Comparison of ENCODE assay signal across 24 cellular contexts in the genomic region with DNA sequence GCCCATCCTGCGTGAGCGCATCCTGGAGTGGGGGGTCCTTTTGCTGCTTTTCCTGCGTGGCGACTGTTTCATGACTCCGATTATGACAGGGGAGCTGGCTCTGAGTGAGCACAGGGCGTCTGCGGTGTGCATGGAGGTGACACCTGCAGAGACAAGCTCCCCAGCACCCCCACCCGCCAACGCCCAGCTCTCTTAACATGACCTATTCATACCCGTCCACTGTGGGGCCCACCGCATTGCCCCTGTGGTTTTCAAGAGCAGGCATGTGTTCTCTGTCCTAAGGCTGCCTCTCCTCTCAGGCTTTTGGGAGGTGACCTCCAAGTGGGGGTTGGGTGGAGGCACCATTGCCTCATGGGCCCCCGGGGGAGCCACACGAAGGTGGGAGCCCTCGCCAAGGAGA.
A peak's percentile ranks its signal among the peaks of the same experiment; 100 is the strongest.
DNase-seq lines count a peak whose midpoint lies in the region; ATAC-seq and TF ChIP-seq lines count a peak whose summit lies in the region.
"Had no signal": no experiment of that assay in that cellular context is flagged by ENCODE, and none has a peak within 500 bp of the region (broad histone marks: within the 10 kb centered on the region; RNA-seq: fewer than 3 reads in every experiment).

No MANE protein-coding gene starts in this region.

- no peak for TF ChIP-seq CTCF in IMR-90 (conservative IDR thresholded peaks at IDR 0.05; ENCODE audit: low read depth, low read length)
- TF ChIP-seq CTCF in coronary artery (IDR thresholded peaks at IDR 0.05) = no peak
- no peak for TF ChIP-seq CTCF in type B pancreatic cell (conservative IDR thresholded peaks at IDR 0.05)

- ATAC-seq in IMR-90 (ENCODE audit: low read depth) = no peak
- no peak for ATAC-seq in left lobe of liver
- ATAC-seq in GM21526 (IDR thresholded peaks at IDR 0.05; ENCODE audit: low FRiP score, unreplicated experiment) = no peak
- ATAC-seq in HG03097 (IDR thresholded peaks at IDR 0.05; ENCODE audit: low FRiP score, unreplicated experiment) = no peak
- ATAC-seq: GM12878 had no signal

- no peak overlapping the region for H2BK20ac ChIP-seq in IMR-90 (ENCODE audit: low read depth, low read length)

- H3K9ac ChIP-seq in IMR-90 (ENCODE audit: low read depth, low read length) = no peak overlapping the region

- H3K9me3 ChIP-seq in IMR-90 (ENCODE audit: control insufficient read depth, insufficient read depth, low read length) = peaks cover 55% of the 10 kb centered on the region
- H3K9me3 ChIP-seq: MG63 had no signal

- H4K8ac ChIP-seq in IMR-90 (ENCODE audit: low read depth in 2 of 2, low read length in 2 of 2) = no peak overlapping the region

- H3K18ac ChIP-seq in IMR-90 (ENCODE audit: low read depth, low read length) = no peak overlapping the region

- in situ Hi-C loops in IMR-90 (cut with MboI; ENCODE audit: low sequenced_read_pairs) = no loop called here

- H3K4me1 Mint-ChIP-seq in type B pancreatic cell (ENCODE audit: unreplicated experiment) = no peaks in the 10 kb centered on the region
- H3K4me1 Mint-ChIP-seq: CD8-positive, alpha-beta memory T cell had no signal

- H3K9me1 ChIP-seq in IMR-90 (ENCODE audit: insufficient read depth, low read length) = no peaks in the 10 kb centered on the region

- no peak overlapping the region for H2BK5ac ChIP-seq in IMR-90 (ENCODE audit: low read depth, low read length, poor library complexity, severe bottlenecking)

- H4K20me1 ChIP-seq in IMR-90 (ENCODE audit: insufficient read depth, low read length) = no peaks in the 10 kb centered on the region

- no peak for TF ChIP-seq RAD21 in IMR-90 (IDR thresholded peaks at IDR 0.05; ENCODE audit: low read length)

- POLR2A ChIA-PET in IMR-90 (lab: Charles Lee; ENCODE audit: unreplicated experiment) = no interaction called here

- H4K91ac ChIP-seq in IMR-90 (ENCODE audit: insufficient read depth, low read depth, low read length) = no peak overlapping the region

- no peaks in the 10 kb centered on the region for H3K79me1 ChIP-seq in IMR-90 (ENCODE audit: low read depth in 1 of 2, low read length in 2 of 2)

- intact Hi-C loops in IMR-90 (cut with micrococcal nuclease) = no loop called here

- H3K4me3 Mint-ChIP-seq in type B pancreatic cell = no peak overlapping the region
- H3K4me3 Mint-ChIP-seq: CD8-positive, alpha-beta memory T cell had no signal

- H3K27me3 Mint-ChIP-seq in type B pancreatic cell = peaks cover 4% of the 10 kb centered on the region

- H3K9me3 Mint-ChIP-seq in type B pancreatic cell = no peaks in the 10 kb centered on the region

- H4K5ac ChIP-seq in IMR-90 (ENCODE audit: low read depth, low read length) = no peak overlapping the region

- peak overlapping the region; percentile 11 for H2AFZ ChIP-seq in IMR-90 (replicated peaks; ENCODE audit: low read length, poor library complexity)

- dilution Hi-C loops in IMR-90 (cut with HindIII; ENCODE audit: low sequenced_read_pairs, unreplicated experiment) = no loop called here

- H3K14ac ChIP-seq in IMR-90 (replicated peaks; ENCODE audit: low read depth, low read length) = no peak overlapping the region

- no peaks in the 10 kb centered on the region for H3K4me1 ChIP-seq in IMR-90 (ENCODE audit: control insufficient read depth, insufficient read depth, low read length)

- BruUV-seq in IMR-90 (replicated peaks; lab: Mats Ljungman, UMichigan) = no TSS peak

- no peak overlapping the region for H2AK9ac ChIP-seq in IMR-90 (replicated peaks; ENCODE audit: low read depth, low read length, poor library complexity)

- H2AK5ac ChIP-seq in IMR-90 (ENCODE audit: low read depth, low read length) = no peak overlapping the region

- H3K27ac ChIP-seq in IMR-90 (ENCODE audit: insufficient read depth, low read length) = no peak overlapping the region
- H3K27ac ChIP-seq in coronary artery = no peak overlapping the region

- CTCF ChIA-PET in IMR-90 (lab: Yijun Ruan, JAX) = no interaction called here

- no peak overlapping the region for H3K27ac Mint-ChIP-seq in type B pancreatic cell
- H3K27ac Mint-ChIP-seq: CD8-positive, alpha-beta memory T cell had no signal

- no peak overlapping the region for H2BK120ac ChIP-seq in IMR-90 (ENCODE audit: low read depth, low read length)

- no peak overlapping the region for H3K4me2 ChIP-seq in IMR-90 (ENCODE audit: low read depth, low read length)

- DNase-seq in IMR-90 (no peak), coronary artery (ENCODE audit: low spot score) (peak; percentile 66), left lobe of liver (ENCODE audit: low spot score) (peak; percentile 31), type B pancreatic cell (ENCODE audit: extremely low spot score, unreplicated experiment) (peak; percentile 55), NCI-H69 (lab: John Stamatoyannopoulos, UW) (no peak)
- DNase-seq: C1 segment of cervical spinal cord; CD8-positive, alpha-beta memory T cell; DMS 273 treated with DMSO at 0.1 percent for 48 hours; DMS79; EL; GDM1; KG1; NCI-H1105 treated with DMSO at 0.1 percent for 48 hours; NCI-H146; NCI-H1930; NCI-H2107; NCI-H446; NCI-H524 treated with DMSO at 0.1 percent for 48 hours; NCI-H82; SHP77 had no signal

- H3K4me3 ChIP-seq in IMR-90 (ENCODE audit: insufficient read depth, low read depth, low read length) = no peak overlapping the region
- no peak overlapping the region for H3K4me3 ChIP-seq in coronary artery
- H3K4me3 ChIP-seq: GM12878, MG63 had no signal

- no peak overlapping the region for H2BK15ac ChIP-seq in IMR-90 (ENCODE audit: low read depth, low read length)

- no peak for TF ChIP-seq POLR2A in IMR-90 (IDR thresholded peaks at IDR 0.05; ENCODE audit: low read depth, low read length)

- H3K36me3 Mint-ChIP-seq in type B pancreatic cell = no peaks in the 10 kb centered on the region
- H3K36me3 Mint-ChIP-seq: CD8-positive, alpha-beta memory T cell had no signal

- no peaks in the 10 kb centered on the region for H3K36me3 ChIP-seq in IMR-90 (ENCODE audit: control insufficient read depth, insufficient read depth, low read length)
- H3K36me3 ChIP-seq: MG63 had no signal

- H3K4ac ChIP-seq in IMR-90 (ENCODE audit: low read depth, low read length) = no peak overlapping the region

- H3K27me3 ChIP-seq in IMR-90 (ENCODE audit: control insufficient read depth, insufficient read depth, low read length) = no peaks in the 10 kb centered on the region
- H3K27me3 ChIP-seq: MG63 had no signal

- no peak overlapping the region for H3K23ac ChIP-seq in IMR-90 (ENCODE audit: low read depth, low read length)

- no peak overlapping the region for H3K56ac ChIP-seq in IMR-90 (ENCODE audit: extremely low read depth, insufficient read depth, low read length)

- WGBS in IMR-90 (ENCODE audit: extremely low coverage in 2 of 2, insufficient read length in 1 of 2), 2 experiments = 74% methylated on average over 9 of the region's 14 CpGs; no CpG with 5 or more reads in 1 of the 2 experiments

TF ChIP-seq in IMR-90, 13 proteins besides CTCF, POLR2A, EP300 and RAD21:
- no peak for TF ChIP-seq FOS (IDR thresholded peaks at IDR 0.05; ENCODE audit: low read depth, low read length)
- no peak for TF ChIP-seq NFE2L2 (IDR thresholded peaks at IDR 0.05; ENCODE audit: low read depth, low read length)
- no peak for TF ChIP-seq MAZ (IDR thresholded peaks at IDR 0.05; ENCODE audit: borderline replicate concordance, low read depth, low read length)
- TF ChIP-seq, protein P1, sequence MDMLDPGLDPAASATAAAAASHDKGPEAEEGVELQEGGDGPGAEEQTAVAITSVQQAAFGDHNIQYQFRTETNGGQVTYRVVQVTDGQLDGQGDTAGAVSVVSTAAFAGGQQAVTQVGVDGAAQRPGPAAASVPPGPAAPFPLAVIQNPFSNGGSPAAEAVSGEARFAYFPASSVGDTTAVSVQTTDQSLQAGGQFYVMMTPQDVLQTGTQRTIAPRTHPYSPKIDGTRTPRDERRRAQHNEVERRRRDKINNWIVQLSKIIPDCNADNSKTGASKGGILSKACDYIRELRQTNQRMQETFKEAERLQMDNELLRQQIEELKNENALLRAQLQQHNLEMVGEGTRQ (IDR thresholded peaks at IDR 0.05; ENCODE audit: low read depth, low read length) = no peak
- no peak for TF ChIP-seq MAFK (IDR thresholded peaks at IDR 0.05; ENCODE audit: low read depth, low read length)
- no peak for TF ChIP-seq BHLHE40 (IDR thresholded peaks at IDR 0.05; ENCODE audit: low read depth, low read length)
- no peak for TF ChIP-seq RCOR1 (IDR thresholded peaks at IDR 0.05; ENCODE audit: insufficient replicate concordance, low read length)

Comparison
In these comparisons a context has a peak if more than half of its experiments do, and no peak if none do; other contexts are left out.
1. DNase-seq: peak in coronary artery (single experiment), left lobe of liver (single experiment) and type B pancreatic cell (single experiment); none in IMR-90 (single experiment) and NCI-H69 (single experiment).